In genomic region chr7:22667187-22667561, GRCh38 we compare ENCODE assay signal across 20 cellular contexts. TPM values are rescaled to one million over a fixed set of nuclear protein-coding genes. Genes with fewer than 3 reads are reported as not detected.
DNase-seq lines count a peak whose midpoint lies in the region; ATAC-seq and TF ChIP-seq lines count a peak whose summit lies in the region.
"Had no signal": no experiment of that assay in that cellular context is flagged by ENCODE, and none has a peak within 500 bp of the region (broad histone marks: within the 10 kb centered on the region; RNA-seq: fewer than 3 reads in every experiment).

No MANE protein-coding gene starts in this region.

- H4K20me1 ChIP-seq in GM23248 (ENCODE audit: insufficient read depth) (no peaks in the 10 kb centered on the region), smooth muscle cell (ENCODE audit: low read depth) (no peaks in the 10 kb centered on the region)

- intact Hi-C loops in Panc1 (cut with micrococcal nuclease; ENCODE audit: unreplicated experiment): no loop called here

- WGBS in GM23248 (ENCODE audit: low coverage in 1 of 2, low lambda C conversion rate in 2 of 2, missing lambda C conversion rate in 2 of 2), 2 experiments: 99% methylated on average over 13 of the region's 13 CpGs
- WGBS in endodermal cell (ENCODE audit: insufficient coverage in 1 of 2, insufficient read length in 1 of 2), 2 experiments: 80 to 89% methylated on average over 12 to 13 of the region's 13 CpGs
- WGBS in smooth muscle cell (ENCODE audit: low lambda C conversion rate): 91% methylated on average over 13 of the region's 13 CpGs

- no peaks in the 10 kb centered on the region for H3K27me3 Mint-ChIP-seq in endodermal cell (ENCODE audit: insufficient read depth)

- H3K4me1 Mint-ChIP-seq in endodermal cell: peaks cover 59% of the 10 kb centered on the region

- H3K79me2 ChIP-seq in GM23248 (ENCODE audit: insufficient read depth) (no peaks in the 10 kb centered on the region), smooth muscle cell (ENCODE audit: low read depth) (no peaks in the 10 kb centered on the region)

- peak overlapping the region; percentile 1 for H3K4me3 Mint-ChIP-seq in endodermal cell
- H3K4me3 Mint-ChIP-seq: activated naive CD4-positive, alpha-beta T cell treated with anti-CD3 and anti-CD28 coated beads, Interleukin-2, amount 10 ng/mL, durations not matched to agents 7 days and 5 days had no signal

- no peaks in the 10 kb centered on the region for H3K9me3 Mint-ChIP-seq in endodermal cell

- peak overlapping the region; percentile 91 for H3K27ac Mint-ChIP-seq in endodermal cell

- BruUV-seq in Panc1 (replicated peaks; lab: Mats Ljungman, UMichigan): no TSS peak

- no peak for DNase-seq in GM23248
- no peak for DNase-seq in Panc1 (ENCODE audit: low read depth, low spot score)
- DNase-seq in endodermal cell: no peak
- DNase-seq in smooth muscle cell (lab: John Stamatoyannopoulos, UW; ENCODE audit: unreplicated experiment): no peak
- no peak for DNase-seq in NCI-H2029 (lab: John Stamatoyannopoulos, UW)
- DNase-seq in NCI-H1694 treated with DMSO at 0.1 percent for 48 hours (lab: John Stamatoyannopoulos, UW): no peak
- DNase-seq in activated CD4-positive, alpha-beta T cell treated with anti-CD3 and anti-CD28 coated beads, Interleukin-2, amount 50 U/mL, for 1 hour: no peak
- DNase-seq: activated CD4-positive, alpha-beta T cell treated with anti-CD3 and anti-CD28 coated beads, Interleukin-2, amount 50 U/mL, for 48 hours; activated naive CD4-positive, alpha-beta T cell treated with anti-CD3 and anti-CD28 coated beads, Interleukin-2, amount 10 ng/mL, durations not matched to agents 7 days and 5 days; activated T-cell treated with anti-CD3 and anti-CD28 coated beads, Interleukin-2, amount 50 U/mL, for 1 hour; AML-193; cerebellar nuclear complex; effector CD4-positive, alpha-beta T cell; NCI-H1436 treated with DMSO at 0.1 percent for 48 hours; right cardiac atrium; SHP77 treated with DMSO at 0.1 percent for 48 hours; stimulated activated naive CD4-positive, alpha-beta T cell had no signal

- H2AFZ ChIP-seq in GM23248: no peak overlapping the region
- H2AFZ ChIP-seq in smooth muscle cell (ENCODE audit: low read depth): no peak overlapping the region

- peak; percentile 28 for ATAC-seq in Panc1
- ATAC-seq: HepG2, right cardiac atrium had no signal

- peak overlapping the region; percentile 55 for H3K27ac ChIP-seq in GM23248
- no peak overlapping the region for H3K27ac ChIP-seq in Panc1 (ENCODE audit: low read length)
- H3K27ac ChIP-seq in endodermal cell (ENCODE audit: low read depth, low read length): no peak overlapping the region
- H3K27ac ChIP-seq in smooth muscle cell (ENCODE audit: low read depth): peak overlapping the region; percentile 84
- H3K27ac ChIP-seq: esophagus muscularis mucosa, VCaP had no signal

- H3K4me2 ChIP-seq in GM23248 (ENCODE audit: unreplicated experiment) (peak overlapping the region; percentile 56), smooth muscle cell (peak overlapping the region; percentile 3)

- H3K27me3 ChIP-seq in GM23248 (replicated peaks; ENCODE audit: insufficient read depth): no peaks in the 10 kb centered on the region
- H3K27me3 ChIP-seq in Panc1 (ENCODE audit: control insufficient read depth, insufficient read depth, low read length): no peaks in the 10 kb centered on the region
- H3K27me3 ChIP-seq in endodermal cell (ENCODE audit: control insufficient read depth, insufficient read depth, low read length, poor library complexity, severe bottlenecking): no peaks in the 10 kb centered on the region
- H3K27me3 ChIP-seq in smooth muscle cell (ENCODE audit: low read depth): no peaks in the 10 kb centered on the region
- H3K27me3 ChIP-seq: esophagus muscularis mucosa had no signal

- no peak for TF ChIP-seq CTCF in Panc1 (IDR thresholded peaks at IDR 0.05)
- TF ChIP-seq CTCF in endodermal cell (conservative IDR thresholded peaks at IDR 0.05): no peak
- no peak for TF ChIP-seq CTCF in smooth muscle cell (IDR thresholded peaks at IDR 0.05; ENCODE audit: borderline replicate concordance, insufficient read depth, poor library complexity, severe bottlenecking)

- CTCF ChIA-PET in Panc1 (lab: Charles Lee): no interaction called here

- H3K9me2 ChIP-seq in GM23248 (ENCODE audit: insufficient read depth): no peaks in the 10 kb centered on the region

- H3K4me1 ChIP-seq in GM23248 (ENCODE audit: insufficient read depth) (peaks cover 53% of the 10 kb centered on the region), Panc1 (ENCODE audit: control insufficient read depth, insufficient read depth, low read length) (peaks cover 3% of the 10 kb centered on the region), endodermal cell (ENCODE audit: control insufficient read depth, insufficient read depth, low read length) (peaks cover 43% of the 10 kb centered on the region), smooth muscle cell (ENCODE audit: low read depth) (no peaks in the 10 kb centered on the region)

- H3K36me3 ChIP-seq in GM23248 (ENCODE audit: low read depth) (no peaks in the 10 kb centered on the region), Panc1 (ENCODE audit: control insufficient read depth, insufficient read depth, low read length) (no peaks in the 10 kb centered on the region), endodermal cell (ENCODE audit: control insufficient read depth, insufficient read depth, low read length) (peaks cover 38% of the 10 kb centered on the region), smooth muscle cell (ENCODE audit: low read depth) (no peaks in the 10 kb centered on the region)
- H3K36me3 ChIP-seq: esophagus muscularis mucosa had no signal

- POLR2A ChIA-PET in Panc1 (lab: Charles Lee): no interaction called here

- H3F3A ChIP-seq in GM23248 (ENCODE audit: insufficient read depth) (peaks cover 41% of the 10 kb centered on the region), smooth muscle cell (ENCODE audit: low read depth) (no peaks in the 10 kb centered on the region)

- H3K4me3 ChIP-seq in GM23248 (no peak overlapping the region), Panc1 (ENCODE audit: low read depth in 2 of 2, low read length in 2 of 2) (no peak overlapping the region), endodermal cell (ENCODE audit: low read length) (no peak overlapping the region), smooth muscle cell (no peak overlapping the region)
- H3K4me3 ChIP-seq: esophagus muscularis mucosa had no signal

- H3K9me3 ChIP-seq in GM23248 (ENCODE audit: low read depth) (no peaks in the 10 kb centered on the region), Panc1 (ENCODE audit: control insufficient read depth, insufficient read depth, low read depth, low read length) (peaks cover 3% of the 10 kb centered on the region; the same call in 1 of the 2 replicates), endodermal cell (ENCODE audit: control insufficient read depth, low read length) (no peaks in the 10 kb centered on the region), smooth muscle cell (replicated peaks; ENCODE audit: low read depth) (no peaks in the 10 kb centered on the region)
- H3K9me3 ChIP-seq: esophagus muscularis mucosa had no signal

- in situ Hi-C loops in GM23248 (cut with MboI) (no loop called here), Panc1 (cut with HindIII; ENCODE audit: low pct_unique_long_range_greater_than_20kb, low sequenced_read_pairs) (no loop called here)

- peaks cover 36% of the 10 kb centered on the region for H3K36me3 Mint-ChIP-seq in endodermal cell (ENCODE audit: low read depth)

- no peak overlapping the region; the same call in 1 of the 2 replicates for H3K9ac ChIP-seq in GM23248
- H3K9ac ChIP-seq in endodermal cell (ENCODE audit: extremely low read depth, low read length, poor library complexity, severe bottlenecking): peak overlapping the region; percentile 28
- H3K9ac ChIP-seq in smooth muscle cell (ENCODE audit: low read depth): no peak overlapping the region

RNA-seq across cellular contexts. Expression of gene IL6, which starts 59.8 kb away (rescaled TPM):
- total RNA-seq in GM23248 (2014; rRNA removed; shearing (Covaris generic)): 15.3 and 18.7 TPM in 2 replicates
- 29.0 and 30.6 TPM in 2 replicates for polyA plus RNA-seq in GM23248 (2016; fragmentation: Nextera tagmentation; extraction: Ambion mirVana)
- not detected for total RNA-seq in Panc1 (2021; ENCODE audit: unreplicated experiment)
- not detected for polyA plus RNA-seq in Panc1 (2012; ENCODE audit: insufficient read length)
- total RNA-seq in endodermal cell: under 1 TPM; 0.64 to 0.88 TPM
- not detected for polyA plus RNA-seq in endodermal cell (2013, experiment 1 of 2)
- polyA plus RNA-seq in endodermal cell (2013, experiment 2 of 2): not detected
- 4.6 and 19.1 TPM in 2 replicates for total RNA-seq in smooth muscle cell
- polyA plus RNA-seq in smooth muscle cell: 0.31 and 18.1 TPM in 2 replicates
- total RNA-seq: HepG2 had no signal
- polyA plus RNA-seq: HepG2 had no signal

Comparison
In these comparisons a context has a peak if more than half of its experiments do, and no peak if none do; other contexts are left out.
1. H3K27ac ChIP-seq: peak in GM23248 (single experiment) and smooth muscle cell (single experiment); none in Panc1 (single experiment) and endodermal cell (single experiment).